In genomic region chr22:30742291-30743256, GRCh38 we compare ENCODE assay signal across 1 cellular context.
TF ChIP-seq lines count a peak whose summit lies in the region.

No MANE protein-coding gene starts in this region.

TF ChIP-seq in GM23338, 12 proteins besides CTCF, POLR2A, EP300 and RAD21 (continued from another document):
- TF ChIP-seq ZNF462 (CRISPR knock-in tag; IDR thresholded peaks at IDR 0.05) (no peak), EZH2phosphoT487 (IDR thresholded peaks at IDR 0.05; ENCODE audit: unreplicated experiment) (no peak), REST (IDR thresholded peaks at IDR 0.05; ENCODE audit: unreplicated experiment) (no peak)
